In the genomic region with DNA sequence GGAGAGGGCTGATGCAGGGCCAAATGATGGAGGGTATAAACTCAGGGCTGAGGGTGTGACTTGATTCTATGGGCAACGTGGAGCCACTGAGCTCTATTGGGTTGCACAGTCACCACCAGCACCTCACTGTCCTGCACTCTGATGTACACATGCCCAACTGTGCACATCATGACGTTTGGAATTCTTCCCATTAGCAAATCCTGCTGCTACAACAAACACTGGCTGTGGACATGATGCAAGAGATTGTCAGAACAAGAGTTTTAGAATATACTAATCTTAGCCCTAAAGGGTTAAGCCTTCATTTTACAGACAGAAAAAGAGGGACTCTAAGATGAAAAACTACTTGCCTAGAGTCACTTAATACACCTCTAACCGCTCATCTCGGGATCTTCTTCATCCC, we compare ENCODE assay signal across 28 cellular contexts. TPM values are rescaled to one million over a fixed set of nuclear protein-coding genes. Genes with fewer than 3 reads are reported as not detected.
A peak's percentile ranks its signal among the peaks of the same experiment; 100 is the strongest.
DNase-seq lines count a peak whose midpoint lies in the region; ATAC-seq and TF ChIP-seq lines count a peak whose summit lies in the region.
"Had no signal": no experiment of that assay in that cellular context is flagged by ENCODE, and none has a peak within 500 bp of the region (broad histone marks: within the 10 kb centered on the region; RNA-seq: fewer than 3 reads in every experiment).

No MANE protein-coding gene starts in this region.

- WGBS in mesenchymal stem cell: 74% methylated on average over 3 of the region's 4 CpGs

- no peak overlapping the region for H4K91ac ChIP-seq in mesenchymal stem cell (ENCODE audit: low read length)

- H3K27me3 Mint-ChIP-seq in neural crest cell (ENCODE audit: low read depth): no peaks in the 10 kb centered on the region
- peaks cover 28% of the 10 kb centered on the region for H3K27me3 Mint-ChIP-seq in endothelial cell (ENCODE audit: unreplicated experiment)

- no peak overlapping the region for H2AK5ac ChIP-seq in mesenchymal stem cell (ENCODE audit: low read length, severe bottlenecking)

- H3K36me3 Mint-ChIP-seq in neural crest cell (ENCODE audit: low read depth): peaks cover 8% of the 10 kb centered on the region
- peaks cover 21% of the 10 kb centered on the region for H3K36me3 Mint-ChIP-seq in endothelial cell (ENCODE audit: low read depth, unreplicated experiment)
- H3K36me3 Mint-ChIP-seq: CD4-positive, alpha-beta memory T cell had no signal

- H3K9ac ChIP-seq in mesenchymal stem cell (ENCODE audit: low read length): no peak overlapping the region
- H3K9ac ChIP-seq: BLaER1 had no signal

- DNase-seq in SW480 (ENCODE audit: low spot score) (peak; percentile 36), neural crest cell (ENCODE audit: low read depth, low spot score) (no peak), mesenchymal stem cell (no peak), endothelial cell (ENCODE audit: low spot score) (no peak)
- DNase-seq: 8988T; ACHN; BE2C; C1 segment of cervical spinal cord; CD4-positive, alpha-beta memory T cell; CD4-positive, CD25-positive, alpha-beta regulatory T cell; CD8-positive, alpha-beta memory T cell; COR-L47; DMS 273 treated with DMSO at 0.1 percent for 48 hours; DMS153; DMS53; DMS79; DND-41; EL; GDM1 had no signal

- no peak for ATAC-seq in GM21447 (IDR thresholded peaks at IDR 0.05; ENCODE audit: unreplicated experiment)
- ATAC-seq: GM12878 had no signal

- H3K4me3 Mint-ChIP-seq in neural crest cell (peak overlapping the region; percentile 56), endothelial cell (ENCODE audit: unreplicated experiment) (no peak overlapping the region)
- H3K4me3 Mint-ChIP-seq: CD4-positive, alpha-beta memory T cell; CD4-positive, CD25-positive, alpha-beta regulatory T cell; CD8-positive, alpha-beta memory T cell had no signal

- H3K4me2 ChIP-seq in mesenchymal stem cell (ENCODE audit: low read length, poor library complexity, severe bottlenecking): no peak overlapping the region
- H3K4me2 ChIP-seq: BLaER1 had no signal

- H3K4me1 ChIP-seq in HEK293 (ENCODE audit: control insufficient read depth, insufficient read depth, low read length): no peaks in the 10 kb centered on the region; the same call in 1 of the 2 replicates
- peaks cover 4% of the 10 kb centered on the region for H3K4me1 ChIP-seq in mesenchymal stem cell (ENCODE audit: control insufficient read depth, insufficient read depth, low read depth, low read length)
- H3K4me1 ChIP-seq: BE2C had no signal

- H3K27ac Mint-ChIP-seq in neural crest cell (ENCODE audit: unreplicated experiment): no peak overlapping the region
- H3K27ac Mint-ChIP-seq in endothelial cell (ENCODE audit: unreplicated experiment): no peak overlapping the region
- H3K27ac Mint-ChIP-seq: CD14-positive monocyte; CD4-positive, CD25-positive, alpha-beta regulatory T cell had no signal

- H3K18ac ChIP-seq in mesenchymal stem cell (ENCODE audit: low read depth in 1 of 2, low read length in 2 of 2): no peak overlapping the region

- no peak overlapping the region for H2BK5ac ChIP-seq in mesenchymal stem cell (ENCODE audit: low read depth, low read length, poor library complexity, severe bottlenecking)

- no peak overlapping the region for H2BK120ac ChIP-seq in mesenchymal stem cell (ENCODE audit: low read depth, low read length)

- no peak overlapping the region for H3K4ac ChIP-seq in mesenchymal stem cell (ENCODE audit: low read depth in 1 of 2, low read length in 2 of 2)

- no peak overlapping the region for H3K23ac ChIP-seq in mesenchymal stem cell (ENCODE audit: low read length in 2 of 2)

- POLR2A ChIA-PET in HEK293 (lab: Yijun Ruan, JAX): no interaction called here

- no peak overlapping the region for H3K14ac ChIP-seq in mesenchymal stem cell (ENCODE audit: low read length in 2 of 2)

- no peak overlapping the region for H2BK15ac ChIP-seq in mesenchymal stem cell (ENCODE audit: low read depth, poor library complexity, severe bottlenecking)

- H3K27me3 ChIP-seq in mesenchymal stem cell (ENCODE audit: control insufficient read depth in 1 of 2, insufficient read depth in 1 of 2, low read length in 2 of 2): peaks cover 31 to 34% of the 10 kb centered on the region in 2 experiments

- H3K27ac ChIP-seq in HEK293 (ENCODE audit: extremely low read depth, low read depth, low read length) (no peak overlapping the region), mesenchymal stem cell (ENCODE audit: low read length, poor library complexity, severe bottlenecking) (no peak overlapping the region)
- H3K27ac ChIP-seq: BLaER1 had no signal

- H3K9me3 Mint-ChIP-seq in neural crest cell: peaks cover 15% of the 10 kb centered on the region
- H3K9me3 Mint-ChIP-seq in endothelial cell (ENCODE audit: unreplicated experiment): peaks cover 14% of the 10 kb centered on the region

- H3K4me3 ChIP-seq in HEK293 (ENCODE audit: low read depth, low read length): no peak overlapping the region
- no peak overlapping the region for H3K4me3 ChIP-seq in mesenchymal stem cell (ENCODE audit: insufficient read depth in 1 of 2, low read depth in 1 of 2, low read length in 2 of 2)
- H3K4me3 ChIP-seq: BLaER1, GM12878 had no signal

- H2AFZ ChIP-seq in mesenchymal stem cell (ENCODE audit: low read depth, low read length): no peak overlapping the region

- H3K36me3 ChIP-seq in HEK293 (ENCODE audit: control insufficient read depth in 2 of 2, insufficient read depth in 1 of 2, low read length in 2 of 2): no peaks in the 10 kb centered on the region
- peaks cover 0 to 6% of the 10 kb centered on the region in 2 experiments for H3K36me3 ChIP-seq in mesenchymal stem cell (ENCODE audit: control insufficient read depth in 1 of 2, insufficient read depth in 2 of 2, low read depth in 1 of 2, low read length in 2 of 2)
- H3K36me3 ChIP-seq: BE2C, BLaER1 had no signal

- H3K4me1 Mint-ChIP-seq in neural crest cell (peaks cover 32% of the 10 kb centered on the region), endothelial cell (ENCODE audit: unreplicated experiment) (peaks cover 12% of the 10 kb centered on the region)

- CTCF ChIA-PET in HEK293 (lab: Yijun Ruan, JAX): no interaction called here

- no peaks in the 10 kb centered on the region for H3K79me1 ChIP-seq in mesenchymal stem cell (replicated peaks; ENCODE audit: low read length, poor library complexity, severe bottlenecking)

- no peak overlapping the region for H2BK12ac ChIP-seq in mesenchymal stem cell (ENCODE audit: low read length in 2 of 2)

- H3K9me3 ChIP-seq in HEK293 (ENCODE audit: control insufficient read depth, insufficient read depth, low read depth, low read length) (0 out of 2 replicates have a peak, but pooled peaks cover 2% of the 10 kb centered on the region), mesenchymal stem cell (ENCODE audit: control insufficient read depth, low read length) (peaks cover 2% of the 10 kb centered on the region)
- H3K9me3 ChIP-seq: BE2C had no signal

- no peak overlapping the region for H4K8ac ChIP-seq in mesenchymal stem cell (ENCODE audit: low read length)

- TF ChIP-seq CTCF in HEK293 (tag by site-specific recombination; IDR thresholded peaks at IDR 0.05) (no peak), neural crest cell (conservative IDR thresholded peaks at IDR 0.05) (no peak), endothelial cell (IDR thresholded peaks at IDR 0.05; ENCODE audit: unreplicated experiment) (no peak)

TF ChIP-seq in HEK293, 187 proteins besides CTCF, POLR2A, EP300 and RAD21:
- TF ChIP-seq ZIC2 (tag by site-specific recombination; IDR thresholded peaks at IDR 0.05) (peak; percentile 31; the same call in 1 of the 2 replicates), ZFP37 (tag by site-specific recombination; IDR thresholded peaks at IDR 0.05) (no peak), ZNF626 (tag by site-specific recombination; IDR thresholded peaks at IDR 0.05) (no peak), GFI1B (tag by site-specific recombination; IDR thresholded peaks at IDR 0.05) (no peak), ZNF335 (tag by site-specific recombination; conservative IDR thresholded peaks at IDR 0.05) (no peak)
- TF ChIP-seq, protein P1, sequence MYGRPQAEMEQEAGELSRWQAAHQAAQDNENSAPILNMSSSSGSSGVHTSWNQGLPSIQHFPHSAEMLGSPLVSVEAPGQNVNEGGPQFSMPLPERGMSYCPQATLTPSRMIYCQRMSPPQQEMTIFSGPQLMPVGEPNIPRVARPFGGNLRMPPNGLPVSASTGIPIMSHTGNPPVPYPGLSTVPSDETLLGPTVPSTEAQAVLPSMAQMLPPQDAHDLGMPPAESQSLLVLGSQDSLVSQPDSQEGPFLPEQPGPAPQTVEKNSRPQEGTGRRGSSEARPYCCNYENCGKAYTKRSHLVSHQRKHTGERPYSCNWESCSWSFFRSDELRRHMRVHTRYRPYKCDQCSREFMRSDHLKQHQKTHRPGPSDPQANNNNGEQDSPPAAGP (tag by site-specific recombination; IDR thresholded peaks at IDR 0.05): no peak
TF ChIP-seq in HEK293: peak in this region for 1.

RNA-seq across cellular contexts. Expression of a gene that starts 2.4 kb away (rescaled TPM):
- total RNA-seq in neural crest cell (180 and 207 TPM in 2 replicates), endothelial cell (ENCODE audit: unreplicated experiment) (10.4 TPM)
- polyA plus RNA-seq in mesenchymal stem cell (2013, experiment 1 of 2): 0.04 TPM
- polyA plus RNA-seq in mesenchymal stem cell (2013, experiment 2 of 2): not detected
- total RNA-seq: CD4-positive, alpha-beta memory T cell; CD4-positive, CD25-positive, alpha-beta regulatory T cell; Daoy had no signal
- polyA plus RNA-seq: AG04450; CD14-positive monocyte; CD8-positive, alpha-beta memory T cell had no signal

RNA-seq across cellular contexts. Expression of a gene that starts 36.1 kb away (rescaled TPM):
- 157 and 161 TPM in 2 replicates for total RNA-seq in neural crest cell
- 130 TPM for polyA plus RNA-seq in mesenchymal stem cell (2013, experiment 1 of 2)
- polyA plus RNA-seq in mesenchymal stem cell (2013, experiment 2 of 2): 111 TPM
- total RNA-seq in endothelial cell (ENCODE audit: unreplicated experiment): 162 TPM

RNA-seq across cellular contexts. Expression of a gene that starts 48.1 kb away (rescaled TPM):
- total RNA-seq in neural crest cell: not detected in 2 replicates
- not detected for polyA plus RNA-seq in mesenchymal stem cell (2013, experiment 1 of 2)
- not detected for polyA plus RNA-seq in mesenchymal stem cell (2013, experiment 2 of 2)
- 2.1 TPM for total RNA-seq in endothelial cell (ENCODE audit: unreplicated experiment)
- total RNA-seq: A673, Daoy, G401 had no signal
- polyA plus RNA-seq: AG04450 had no signal

RNA-seq across cellular contexts. Expression of a gene that starts 50.7 kb away (rescaled TPM):
- total RNA-seq in neural crest cell: 2.5 and 3.0 TPM in 2 replicates
- 2.7 TPM for polyA plus RNA-seq in mesenchymal stem cell (2013, experiment 1 of 2)
- polyA plus RNA-seq in mesenchymal stem cell (2013, experiment 2 of 2): 2.4 TPM
- 3.4 TPM for total RNA-seq in endothelial cell (ENCODE audit: unreplicated experiment)

Comparison
In these comparisons a context has a peak if more than half of its experiments do, and no peak if none do; other contexts are left out.
1. RNA of a gene that starts 2.4 kb away (total RNA-seq): 180 to 207 TPM in neural crest cell; 10.4 TPM in endothelial cell (single experiment); every median in the first group is over 10 times any median in the second.